In genomic region chr2:128405981-128406601, GRCh38 we compare ENCODE assay signal across 22 cellular contexts.
DNase-seq lines count a peak whose midpoint lies in the region; ATAC-seq and TF ChIP-seq lines count a peak whose summit lies in the region.
"Had no signal": no experiment of that assay in that cellular context is flagged by ENCODE, and none has a peak within 500 bp of the region (broad histone marks: within the 10 kb centered on the region; RNA-seq: fewer than 3 reads in every experiment).

No MANE protein-coding gene starts in this region.

- no peak for ATAC-seq in IMR-90 (ENCODE audit: low read depth)
- ATAC-seq in stimulated activated effector memory CD8-positive, alpha-beta T cell treated with anti-CD3 and anti-CD28 coated beads, Interleukin-12 subunit alpha, Interleukin-12 subunit beta, amount 100 ng/mL, for 72 hours: no peak
- ATAC-seq in HG03439 (IDR thresholded peaks at IDR 0.05; ENCODE audit: unreplicated experiment): no peak
- ATAC-seq in GM18909 (IDR thresholded peaks at IDR 0.05; ENCODE audit: poor library complexity, unreplicated experiment): no peak
- ATAC-seq: natural killer cell had no signal

- TF ChIP-seq RAD21 in IMR-90 (IDR thresholded peaks at IDR 0.05; ENCODE audit: low read length): no peak

- H3K9me3 ChIP-seq in IMR-90 (ENCODE audit: control insufficient read depth, insufficient read depth, low read length) (no peaks in the 10 kb centered on the region), WERI-Rb-1 (ENCODE audit: severe bottlenecking) (no peaks in the 10 kb centered on the region)

- no peaks in the 10 kb centered on the region for H4K20me1 ChIP-seq in IMR-90 (ENCODE audit: insufficient read depth, low read length)

- BruUV-seq in IMR-90 (replicated peaks; lab: Mats Ljungman, UMichigan): no TSS peak

- H3K9me1 ChIP-seq in IMR-90 (ENCODE audit: insufficient read depth, low read length): peaks cover 16% of the 10 kb centered on the region; the same call in 1 of the 2 replicates

- in situ Hi-C loops in IMR-90 (cut with MboI; ENCODE audit: low sequenced_read_pairs): no loop called here

- no peak overlapping the region for H3K4me3 ChIP-seq in IMR-90 (ENCODE audit: insufficient read depth, low read depth, low read length)
- no peak overlapping the region for H3K4me3 ChIP-seq in WERI-Rb-1 (ENCODE audit: low read depth, low read length)
- H3K4me3 ChIP-seq: GM23248 had no signal

- no peak for TF ChIP-seq POLR2A in IMR-90 (IDR thresholded peaks at IDR 0.05; ENCODE audit: low read depth, low read length)

- no peak overlapping the region; the same call in 1 of the 2 replicates for H3K14ac ChIP-seq in IMR-90 (replicated peaks; ENCODE audit: low read depth, low read length)

- 0 out of 2 replicates have a peak overlapping the region, but pooled peaks have one; percentile 51 for H2AK5ac ChIP-seq in IMR-90 (ENCODE audit: low read depth, low read length)

- H3K4me1 Mint-ChIP-seq in stimulated activated effector memory CD8-positive, alpha-beta T cell treated with anti-CD3 and anti-CD28 coated beads, Interleukin-12 subunit alpha, Interleukin-12 subunit beta, amount 100 ng/mL, for 72 hours: no peaks in the 10 kb centered on the region
- H3K4me1 Mint-ChIP-seq: activated naive CD8-positive, alpha-beta T cell treated with anti-CD3 and anti-CD28 coated beads for 36 hours had no signal

- H4K91ac ChIP-seq in IMR-90 (ENCODE audit: insufficient read depth, low read depth, low read length): peak overlapping the region; percentile 14; the same call in 1 of the 2 replicates

- H3K27me3 ChIP-seq in IMR-90 (ENCODE audit: control insufficient read depth, insufficient read depth, low read length): no peaks in the 10 kb centered on the region
- no peaks in the 10 kb centered on the region for H3K27me3 ChIP-seq in WERI-Rb-1 (ENCODE audit: insufficient read depth, low read depth, severe bottlenecking)

- no peak overlapping the region for H3K18ac ChIP-seq in IMR-90 (ENCODE audit: low read depth, low read length)

- H4K5ac ChIP-seq in IMR-90 (ENCODE audit: low read depth, low read length): no peak overlapping the region

- H3K4me3 Mint-ChIP-seq in stimulated activated effector memory CD8-positive, alpha-beta T cell treated with anti-CD3 and anti-CD28 coated beads, Interleukin-12 subunit alpha, Interleukin-12 subunit beta, amount 100 ng/mL, for 72 hours: no peak overlapping the region
- H3K4me3 Mint-ChIP-seq: activated naive CD8-positive, alpha-beta T cell treated with anti-CD3 and anti-CD28 coated beads for 36 hours; activated T-helper 1 cell treated with anti-CD3 and anti-CD28 coated beads, Interleukin-12 subunit alpha, Interleukin-12 subunit beta, Interleukin-2, Interleukin-4 antibody, amounts not matched to agents 30 ng/mL and 10 ng/mL and 1 ng/mL, durations not matched to agents 14 hours and 24 hours and 36 hours; natural killer cell had no signal

- H2BK20ac ChIP-seq in IMR-90 (ENCODE audit: low read depth, low read length): no peak overlapping the region

- peak overlapping the region; percentile 40; the same call in 1 of the 3 replicates for H2BK15ac ChIP-seq in IMR-90 (ENCODE audit: low read depth, low read length)

- dilution Hi-C loops in IMR-90 (cut with HindIII; ENCODE audit: low sequenced_read_pairs, unreplicated experiment): no loop called here

- CTCF ChIA-PET in IMR-90 (lab: Yijun Ruan, JAX): no interaction called here

- H4K8ac ChIP-seq in IMR-90 (ENCODE audit: low read depth in 2 of 2, low read length in 2 of 2): peak overlapping the region in 1 of 2 experiments; percentile 20; a peak in 1 of 4 replicates

- H2BK120ac ChIP-seq in IMR-90 (ENCODE audit: low read depth, low read length): no peak overlapping the region; the same call in 1 of the 2 replicates

- H3K4ac ChIP-seq in IMR-90 (ENCODE audit: low read depth, low read length): peak overlapping the region; percentile 53

- peak overlapping the region; percentile 23 for H2AK9ac ChIP-seq in IMR-90 (replicated peaks; ENCODE audit: low read depth, low read length, poor library complexity)

- POLR2A ChIA-PET in IMR-90 (lab: Charles Lee; ENCODE audit: unreplicated experiment): no interaction called here

- intact Hi-C loops in IMR-90 (cut with micrococcal nuclease): no loop called here

- no peak overlapping the region for H3K23ac ChIP-seq in IMR-90 (ENCODE audit: low read depth, low read length)

- H3K27ac ChIP-seq in IMR-90 (ENCODE audit: insufficient read depth, low read length): no peak overlapping the region
- peak overlapping the region; percentile 27; the same call in 1 of the 2 replicates for H3K27ac ChIP-seq in WERI-Rb-1
- H3K27ac ChIP-seq: GM23248, VCaP had no signal

- TF ChIP-seq CTCF in IMR-90 (conservative IDR thresholded peaks at IDR 0.05; ENCODE audit: low read depth, low read length) (no peak), WERI-Rb-1 (IDR thresholded peaks at IDR 0.05; ENCODE audit: low read depth, low read length) (0 out of 2 replicates have a peak, but pooled peaks have one; percentile 18)

- H3K79me1 ChIP-seq in IMR-90 (ENCODE audit: low read depth in 1 of 2, low read length in 2 of 2): no peaks in the 10 kb centered on the region

- no peak for DNase-seq in IMR-90
- peak; percentile 34 for DNase-seq in WERI-Rb-1
- peak; percentile 53 for DNase-seq in islet precursor cell
- no peak for DNase-seq in stimulated activated effector memory CD8-positive, alpha-beta T cell treated with anti-CD3 and anti-CD28 coated beads, Interleukin-12 subunit alpha, Interleukin-12 subunit beta, amount 100 ng/mL, for 72 hours (ENCODE audit: low spot score in 2 of 2)
- no peak for DNase-seq in NCI-H69 (lab: John Stamatoyannopoulos, UW)
- DNase-seq: activated naive CD8-positive, alpha-beta T cell treated with anti-CD3 and anti-CD28 coated beads for 36 hours; COR-L47; GM23248; hippocampal formation; Kasumi-1; kidney; natural killer cell; NCI-H1105 treated with DMSO at 0.1 percent for 48 hours; SHP77; stimulated activated CD4-positive, alpha-beta T cell treated with anti-CD3 and anti-CD28 coated beads, Interleukin-12 subunit alpha, Interleukin-12 subunit beta, amount 100 ng/mL, for 4 hours; stimulated activated CD8-positive, alpha-beta memory T cell treated with anti-CD3 and anti-CD28 coated beads, Interleukin-4, amount 100 ng/mL, for 48 hours; substantia nigra; T-helper 2 cell had no signal

- no peak overlapping the region for H3K4me2 ChIP-seq in IMR-90 (ENCODE audit: low read depth, low read length)

- H2BK5ac ChIP-seq in IMR-90 (ENCODE audit: low read depth, low read length, poor library complexity, severe bottlenecking): no peak overlapping the region

- peak overlapping the region; percentile 65 for H2AFZ ChIP-seq in IMR-90 (replicated peaks; ENCODE audit: low read length, poor library complexity)
- H2AFZ ChIP-seq: GM23248 had no signal

- H3K9ac ChIP-seq in IMR-90 (ENCODE audit: low read depth, low read length): no peak overlapping the region
- H3K9ac ChIP-seq: GM23248 had no signal

- 87% methylated on average over 2 of the region's 6 CpGs; no CpG with 5 or more reads in 1 of the 2 experiments for WGBS in IMR-90 (ENCODE audit: extremely low coverage in 2 of 2, insufficient read length in 1 of 2), 2 experiments

- H3K9me3 Mint-ChIP-seq in stimulated activated effector memory CD8-positive, alpha-beta T cell treated with anti-CD3 and anti-CD28 coated beads, Interleukin-12 subunit alpha, Interleukin-12 subunit beta, amount 100 ng/mL, for 72 hours: no peaks in the 10 kb centered on the region
- H3K9me3 Mint-ChIP-seq: activated naive CD8-positive, alpha-beta T cell treated with anti-CD3 and anti-CD28 coated beads for 36 hours; activated T-helper 1 cell treated with anti-CD3 and anti-CD28 coated beads, Interleukin-12 subunit alpha, Interleukin-12 subunit beta, Interleukin-2, Interleukin-4 antibody, amounts not matched to agents 30 ng/mL and 10 ng/mL and 1 ng/mL, durations not matched to agents 14 hours and 24 hours and 36 hours; natural killer cell had no signal

- H3K36me3 ChIP-seq in IMR-90 (ENCODE audit: control insufficient read depth, insufficient read depth, low read length) (no peaks in the 10 kb centered on the region), WERI-Rb-1 (no peaks in the 10 kb centered on the region)

- peaks cover 10% of the 10 kb centered on the region for H3K4me1 ChIP-seq in IMR-90 (ENCODE audit: control insufficient read depth, insufficient read depth, low read length)

- no peak overlapping the region for H3K56ac ChIP-seq in IMR-90 (ENCODE audit: extremely low read depth, insufficient read depth, low read length)

- peak overlapping the region; percentile 26 for H3K27ac Mint-ChIP-seq in stimulated activated effector memory CD8-positive, alpha-beta T cell treated with anti-CD3 and anti-CD28 coated beads, Interleukin-12 subunit alpha, Interleukin-12 subunit beta, amount 100 ng/mL, for 72 hours
- H3K27ac Mint-ChIP-seq: activated naive CD8-positive, alpha-beta T cell treated with anti-CD3 and anti-CD28 coated beads for 36 hours; activated T-helper 1 cell treated with anti-CD3 and anti-CD28 coated beads, Interleukin-12 subunit alpha, Interleukin-12 subunit beta, Interleukin-2, Interleukin-4 antibody, amounts not matched to agents 30 ng/mL and 10 ng/mL and 1 ng/mL, durations not matched to agents 14 hours and 24 hours and 36 hours; natural killer cell had no signal

- H3K36me3 Mint-ChIP-seq in stimulated activated effector memory CD8-positive, alpha-beta T cell treated with anti-CD3 and anti-CD28 coated beads, Interleukin-12 subunit alpha, Interleukin-12 subunit beta, amount 100 ng/mL, for 72 hours: no peaks in the 10 kb centered on the region
- H3K36me3 Mint-ChIP-seq: activated naive CD8-positive, alpha-beta T cell treated with anti-CD3 and anti-CD28 coated beads for 36 hours; natural killer cell had no signal

TF ChIP-seq in IMR-90, 13 proteins besides CTCF, POLR2A, EP300 and RAD21 (continues in another document):
- no peak for TF ChIP-seq RFX5 (IDR thresholded peaks at IDR 0.05; ENCODE audit: low read depth, low read length)
- no peak for TF ChIP-seq NFE2L2 (IDR thresholded peaks at IDR 0.05; ENCODE audit: low read depth, low read length)
- no peak for TF ChIP-seq CHD1 (IDR thresholded peaks at IDR 0.05; ENCODE audit: low read depth, low read length)
- TF ChIP-seq CEBPB (IDR thresholded peaks at IDR 0.05; ENCODE audit: low read depth, low read length): no peak
- TF ChIP-seq MAZ (IDR thresholded peaks at IDR 0.05; ENCODE audit: borderline replicate concordance, low read depth, low read length): no peak
- TF ChIP-seq BHLHE40 (IDR thresholded peaks at IDR 0.05; ENCODE audit: low read depth, low read length): no peak
- TF ChIP-seq MXI1 (IDR thresholded peaks at IDR 0.05; ENCODE audit: borderline replicate concordance, low read depth, low read length): no peak
- no peak for TF ChIP-seq SMC3 (IDR thresholded peaks at IDR 0.05; ENCODE audit: low read depth, low read length)
- TF ChIP-seq RCOR1 (IDR thresholded peaks at IDR 0.05; ENCODE audit: insufficient replicate concordance, low read length): no peak

Comparison
In these comparisons a context has a peak if more than half of its experiments do, and no peak if none do; other contexts are left out.
1. DNase-seq: peak in WERI-Rb-1 (single experiment) and islet precursor cell (single experiment); none in IMR-90 (single experiment), stimulated activated effector memory CD8-positive, alpha-beta T cell treated with anti-CD3 and anti-CD28 coated beads, Interleukin-12 subunit alpha, Interleukin-12 subunit beta, amount 100 ng/mL, for 72 hours (0 of 2) and NCI-H69 (single experiment).